ENCODE assay signal across 1 cellular context in genomic region chr15:27685638-27686037, GRCh38.
TF ChIP-seq lines count a peak whose summit lies in the region.

No MANE protein-coding gene starts in this region.

TF ChIP-seq in GM23338, 12 proteins besides CTCF, POLR2A, EP300 and RAD21 (continued from another document):
- TF ChIP-seq ZNF462 (CRISPR knock-in tag; IDR thresholded peaks at IDR 0.05), result no peak
- TF ChIP-seq STAT1 (IDR thresholded peaks at IDR 0.05; ENCODE audit: unreplicated experiment), result no peak
- no peak for TF ChIP-seq EZH2phosphoT487 (IDR thresholded peaks at IDR 0.05; ENCODE audit: unreplicated experiment)
- no peak for TF ChIP-seq POLR2AphosphoS5 (IDR thresholded peaks at IDR 0.05; ENCODE audit: low read depth)
- TF ChIP-seq EZH2 (IDR thresholded peaks at IDR 0.05; ENCODE audit: low read depth, unreplicated experiment), result no peak
- no peak for TF ChIP-seq REST (IDR thresholded peaks at IDR 0.05; ENCODE audit: unreplicated experiment)
- TF ChIP-seq ZNF331 (CRISPR knock-in tag; IDR thresholded peaks at IDR 0.05; ENCODE audit: low read depth), result no peak
- no peak for TF ChIP-seq ZNF114 (CRISPR knock-in tag; IDR thresholded peaks at IDR 0.05)
